22 cellular contexts compared by ENCODE assay signal in genomic region chr1:97778718-97779117, GRCh38.
DNase-seq lines count a peak whose midpoint lies in the region; ATAC-seq and TF ChIP-seq lines count a peak whose summit lies in the region.
"Had no signal": no experiment of that assay in that cellular context is flagged by ENCODE, and none has a peak within 500 bp of the region (broad histone marks: within the 10 kb centered on the region; RNA-seq: fewer than 3 reads in every experiment).

No MANE protein-coding gene starts in this region.

- H3K4me3 Mint-ChIP-seq in osteocyte (ENCODE audit: unreplicated experiment), result no peak overlapping the region
- H3K4me3 Mint-ChIP-seq: activated naive CD4-positive, alpha-beta T cell treated with anti-CD3 and anti-CD28 coated beads for 36 hours; activated T-cell treated with anti-CD3 and anti-CD28 coated beads, Interleukin-2, amount 50 U/mL, for 4 hours had no signal

- H3K36me3 Mint-ChIP-seq in osteocyte (ENCODE audit: unreplicated experiment), result peaks cover 12% of the 10 kb centered on the region

- ATAC-seq in esophagus mucosa, result no peak
- no peak for ATAC-seq in GM19023 (IDR thresholded peaks at IDR 0.05; ENCODE audit: unreplicated experiment)
- ATAC-seq: activated T-cell treated with anti-CD3 and anti-CD28 coated beads, Interleukin-2, amount 50 U/mL, for 4 hours had no signal

- H3K27me3 Mint-ChIP-seq in osteocyte (ENCODE audit: unreplicated experiment), result no peaks in the 10 kb centered on the region

- peaks cover 7% of the 10 kb centered on the region for H3K9me3 Mint-ChIP-seq in osteocyte (ENCODE audit: unreplicated experiment)
- H3K9me3 Mint-ChIP-seq: activated naive CD4-positive, alpha-beta T cell treated with anti-CD3 and anti-CD28 coated beads for 36 hours; activated T-cell treated with anti-CD3 and anti-CD28 coated beads, Interleukin-2, amount 50 U/mL, for 4 hours had no signal

- DNase-seq in NCI-H1694 treated with DMSO at 0.1 percent for 48 hours (lab: John Stamatoyannopoulos, UW) (peak; percentile 4), NCI-H1694 (lab: John Stamatoyannopoulos, UW) (no peak), OCI-M1 (lab: John Stamatoyannopoulos, UW) (peak; percentile 47), cardiac fibroblast (ENCODE audit: low read depth in 2 of 2) (peak; percentile 28 to 39), osteocyte (ENCODE audit: extremely low spot score, unreplicated experiment) (no peak), amygdala (lab: John Stamatoyannopoulos, UW) (no peak)
- DNase-seq: 8988T; activated CD4-positive, alpha-beta T cell treated with anti-CD3 and anti-CD28 coated beads for 1 hour; activated CD8-positive, alpha-beta memory T cell treated with anti-CD3 and anti-CD28 coated beads for 24 hours; activated naive CD4-positive, alpha-beta T cell treated with anti-CD3 and anti-CD28 coated beads for 36 hours; activated T-cell treated with anti-CD3 and anti-CD28 coated beads, Interleukin-2, amount 50 U/mL, for 4 hours; colonic mucosa; KBM-7; NCI-H2029 treated with DMSO at 0.1 percent for 48 hours; NCI-H510A; nucleus accumbens; stomach; SW 1271; upper lobe of left lung had no signal

- H3K4me3 ChIP-seq in cardiac fibroblast (replicated peaks in 1 of 2; ENCODE audit: low read depth in 2 of 2, low read length in 2 of 2), result no peak overlapping the region
- H3K4me3 ChIP-seq: BLaER1, colonic mucosa, stomach, upper lobe of left lung had no signal

- no peak overlapping the region for H3K27ac Mint-ChIP-seq in osteocyte (ENCODE audit: unreplicated experiment)
- H3K27ac Mint-ChIP-seq: activated naive CD4-positive, alpha-beta T cell treated with anti-CD3 and anti-CD28 coated beads for 36 hours had no signal

- no peaks in the 10 kb centered on the region for H3K4me1 Mint-ChIP-seq in osteocyte (ENCODE audit: unreplicated experiment)

- TF ChIP-seq CTCF in cardiac fibroblast (IDR thresholded peaks at IDR 0.05; ENCODE audit: low read depth, low read length) (no peak), osteocyte (IDR thresholded peaks at IDR 0.05) (peak; percentile 47)

Comparison
In these comparisons a context has a peak if more than half of its experiments do, and no peak if none do; other contexts are left out.
1. DNase-seq: peak in NCI-H1694 treated with DMSO at 0.1 percent for 48 hours (single experiment), OCI-M1 (single experiment) and cardiac fibroblast (2 of 2); none in NCI-H1694 (single experiment), osteocyte (single experiment) and amygdala (0 of 56).